In genomic region chrX:153477458-153477857, GRCh38 we compare ENCODE assay signal across 26 cellular contexts. TPM values are rescaled to one million over a fixed set of nuclear protein-coding genes. Genes with fewer than 3 reads are reported as not detected.
DNase-seq lines count a peak whose midpoint lies in the region; ATAC-seq and TF ChIP-seq lines count a peak whose summit lies in the region.
"Had no signal": no experiment of that assay in that cellular context is flagged by ENCODE, and none has a peak within 500 bp of the region (broad histone marks: within the 10 kb centered on the region; RNA-seq: fewer than 3 reads in every experiment).

No MANE protein-coding gene starts in this region.

- peak overlapping the region; percentile 91 for H3K27ac Mint-ChIP-seq in osteocyte (ENCODE audit: unreplicated experiment)
- H3K27ac Mint-ChIP-seq in endodermal cell: no peak overlapping the region
- H3K27ac Mint-ChIP-seq: activated CD4-positive, alpha-beta memory T cell treated with anti-CD3 and anti-CD28 coated beads, Interleukin-2, amount 10 ng/mL, durations not matched to agents 7 days and 5 days; activated naive CD8-positive, alpha-beta T cell treated with anti-CD3 and anti-CD28 coated beads, Interleukin-2, amount 50 U/mL, for 24 hours; CD4-positive, alpha-beta T cell; immature natural killer cell had no signal

- TF ChIP-seq POLR2A in right lobe of liver (IDR thresholded peaks at IDR 0.05): no peak
- no peak for TF ChIP-seq POLR2A in Peyer's patch (IDR thresholded peaks at IDR 0.05)

- DNase-seq in right lobe of liver (no peak), coronary artery (ENCODE audit: low spot score) (no peak), osteocyte (ENCODE audit: extremely low spot score, unreplicated experiment) (no peak), foreskin keratinocyte (no peak), T-helper 1 cell (no peak), endodermal cell (no peak), Peyer's patch (no peak)
- DNase-seq: activated CD4-positive, alpha-beta memory T cell treated with anti-CD3 and anti-CD28 coated beads, Interleukin-2, amount 10 ng/mL, durations not matched to agents 7 days and 5 days; activated gamma-delta T cell; activated naive CD8-positive, alpha-beta T cell treated with anti-CD3 and anti-CD28 coated beads, Interleukin-2, amount 50 U/mL, for 24 hours; CD4-positive, alpha-beta T cell; colonic mucosa; GDM1; head of caudate nucleus; immature natural killer cell; KG1; left lung; spleen; stimulated activated CD4-positive, alpha-beta T cell treated with anti-CD3 and anti-CD28 coated beads, Interleukin-4, amount 100 ng/mL, for 1 hour; stimulated activated naive CD4-positive, alpha-beta T cell had no signal

- no peaks in the 10 kb centered on the region for H3K9me3 ChIP-seq in liver (ENCODE audit: control insufficient read depth in 4 of 4, low read length in 3 of 4)
- H3K9me3 ChIP-seq in right lobe of liver: no peaks in the 10 kb centered on the region
- H3K9me3 ChIP-seq in endodermal cell (ENCODE audit: control insufficient read depth, low read length): no peaks in the 10 kb centered on the region
- H3K9me3 ChIP-seq in Peyer's patch: no peaks in the 10 kb centered on the region
- H3K9me3 ChIP-seq: colonic mucosa, HAP-1, left lung, prostate gland, spleen had no signal

- H3K4me3 Mint-ChIP-seq in osteocyte (ENCODE audit: unreplicated experiment) (no peak overlapping the region), endodermal cell (no peak overlapping the region)
- H3K4me3 Mint-ChIP-seq: activated CD4-positive, alpha-beta memory T cell treated with anti-CD3 and anti-CD28 coated beads, Interleukin-2, amount 10 ng/mL, durations not matched to agents 7 days and 5 days; activated naive CD8-positive, alpha-beta T cell treated with anti-CD3 and anti-CD28 coated beads, Interleukin-2, amount 50 U/mL, for 24 hours; brain; CD4-positive, alpha-beta T cell; immature natural killer cell had no signal

- H3K36me3 Mint-ChIP-seq in osteocyte (ENCODE audit: unreplicated experiment) (no peaks in the 10 kb centered on the region), endodermal cell (ENCODE audit: low read depth) (no peaks in the 10 kb centered on the region)
- H3K36me3 Mint-ChIP-seq: brain, immature natural killer cell had no signal

- H3K9me3 Mint-ChIP-seq in osteocyte (ENCODE audit: unreplicated experiment) (no peaks in the 10 kb centered on the region), endodermal cell (peaks cover 36% of the 10 kb centered on the region)
- H3K9me3 Mint-ChIP-seq: activated CD4-positive, alpha-beta memory T cell treated with anti-CD3 and anti-CD28 coated beads, Interleukin-2, amount 10 ng/mL, durations not matched to agents 7 days and 5 days; activated naive CD8-positive, alpha-beta T cell treated with anti-CD3 and anti-CD28 coated beads, Interleukin-2, amount 50 U/mL, for 24 hours; CD4-positive, alpha-beta T cell; immature natural killer cell had no signal

- no peaks in the 10 kb centered on the region for H3K27me3 Mint-ChIP-seq in osteocyte (ENCODE audit: unreplicated experiment)
- H3K27me3 Mint-ChIP-seq in endodermal cell (ENCODE audit: insufficient read depth): peaks cover 19% of the 10 kb centered on the region
- H3K27me3 Mint-ChIP-seq: activated naive CD8-positive, alpha-beta T cell treated with anti-CD3 and anti-CD28 coated beads, Interleukin-2, amount 50 U/mL, for 24 hours; CD4-positive, alpha-beta T cell had no signal

- intact Hi-C loops in right lobe of liver (cut with DNase I): no loop called here

- no peak for TF ChIP-seq CTCF in liver (IDR thresholded peaks at IDR 0.05; ENCODE audit: low read depth, low read length, missing input control)
- TF ChIP-seq CTCF in right lobe of liver (IDR thresholded peaks at IDR 0.05): no peak
- no peak for TF ChIP-seq CTCF in coronary artery (IDR thresholded peaks at IDR 0.05)
- TF ChIP-seq CTCF in osteocyte (IDR thresholded peaks at IDR 0.05): no peak
- TF ChIP-seq CTCF in foreskin keratinocyte (conservative IDR thresholded peaks at IDR 0.05): no peak
- no peak for TF ChIP-seq CTCF in endodermal cell (conservative IDR thresholded peaks at IDR 0.05)
- no peak for TF ChIP-seq CTCF in Peyer's patch (IDR thresholded peaks at IDR 0.05)

- H3K4me1 ChIP-seq in liver (ENCODE audit: control insufficient read depth in 4 of 4, insufficient read depth in 4 of 4, low read length in 3 of 4) (peaks cover 0 to 7% (median 0%) of the 10 kb centered on the region in 4 donors), right lobe of liver (no peaks in the 10 kb centered on the region), foreskin keratinocyte (no peaks in the 10 kb centered on the region), endodermal cell (ENCODE audit: control insufficient read depth, insufficient read depth, low read length) (no peaks in the 10 kb centered on the region), Peyer's patch (peaks cover 0 to 3% (median 0%) of the 10 kb centered on the region in 4 donors)
- H3K4me1 ChIP-seq: colonic mucosa, HAP-1, prostate gland had no signal

- TF ChIP-seq RAD21 in liver (IDR thresholded peaks at IDR 0.05): no peak

- H3K4me3 ChIP-seq in liver (ENCODE audit: low read depth in 1 of 3, low read length in 3 of 3) (no peak overlapping the region), right lobe of liver (no peak overlapping the region), coronary artery (no peak overlapping the region), endodermal cell (ENCODE audit: low read length) (no peak overlapping the region), Peyer's patch (no peak overlapping the region)
- H3K4me3 ChIP-seq: colonic mucosa, HAP-1, left lung, prostate gland, spleen had no signal

- H3K4me1 Mint-ChIP-seq in osteocyte (ENCODE audit: unreplicated experiment) (peaks cover 43% of the 10 kb centered on the region), endodermal cell (peaks cover 2% of the 10 kb centered on the region)

- ATAC-seq in right lobe of liver (no peak), foreskin keratinocyte (no peak)
- ATAC-seq: activated CD4-positive, CD25-positive, alpha-beta regulatory T cell treated with anti-CD3 and anti-CD28 coated beads, Interleukin-2, amount 50 U/mL, for 24 hours; activated naive CD8-positive, alpha-beta T cell treated with anti-CD3 and anti-CD28 coated beads, Interleukin-2, amount 50 U/mL, for 24 hours had no signal

- 64% methylated on average over 7 of the region's 7 CpGs for WGBS in liver
- 25% methylated on average over 2 of the region's 7 CpGs for WGBS in right lobe of liver (ENCODE audit: insufficient coverage, low coverage, low lambda C conversion rate, missing lambda C conversion rate)
- WGBS in endodermal cell (ENCODE audit: insufficient coverage in 1 of 2, insufficient read length in 1 of 2), 2 experiments: 86 to 87% methylated on average over 5 to 7 of the region's 7 CpGs

- H3K27ac ChIP-seq in liver (ENCODE audit: low read depth in 1 of 2, low read length in 2 of 2): peak overlapping the region; percentile 20 to 46
- H3K27ac ChIP-seq in right lobe of liver: no peak overlapping the region
- H3K27ac ChIP-seq in coronary artery: peak overlapping the region; percentile 78 to 91
- no peak overlapping the region for H3K27ac ChIP-seq in foreskin keratinocyte
- no peak overlapping the region for H3K27ac ChIP-seq in endodermal cell (ENCODE audit: low read depth, low read length)
- H3K27ac ChIP-seq in Peyer's patch: no peak overlapping the region
- H3K27ac ChIP-seq: colonic mucosa, prostate gland had no signal

- H3K36me3 ChIP-seq in liver (ENCODE audit: control insufficient read depth in 4 of 4, insufficient read depth in 3 of 4, low read depth in 1 of 4, low read length in 3 of 4): no peaks in the 10 kb centered on the region
- H3K36me3 ChIP-seq in right lobe of liver: no peaks in the 10 kb centered on the region
- H3K36me3 ChIP-seq in endodermal cell (ENCODE audit: control insufficient read depth, insufficient read depth, low read length): no peaks in the 10 kb centered on the region
- H3K36me3 ChIP-seq in Peyer's patch: no peaks in the 10 kb centered on the region
- H3K36me3 ChIP-seq: colonic mucosa, HAP-1, left lung, prostate gland, spleen had no signal

- H3K9ac ChIP-seq in liver (ENCODE audit: low read depth in 1 of 2, low read length in 2 of 2): no peak overlapping the region
- H3K9ac ChIP-seq in endodermal cell (ENCODE audit: extremely low read depth, low read length, poor library complexity, severe bottlenecking): no peak overlapping the region

- no peaks in the 10 kb centered on the region for H3K27me3 ChIP-seq in liver (ENCODE audit: control insufficient read depth in 4 of 4, insufficient read depth in 4 of 4, low read length in 3 of 4)
- H3K27me3 ChIP-seq in right lobe of liver: no peaks in the 10 kb centered on the region
- H3K27me3 ChIP-seq in foreskin keratinocyte: no peaks in the 10 kb centered on the region
- peaks cover 9% of the 10 kb centered on the region for H3K27me3 ChIP-seq in endodermal cell (ENCODE audit: control insufficient read depth, insufficient read depth, low read length, poor library complexity, severe bottlenecking)
- no peaks in the 10 kb centered on the region for H3K27me3 ChIP-seq in Peyer's patch
- H3K27me3 ChIP-seq: colonic mucosa had no signal

RNA-seq across cellular contexts. Expression of gene HAUS7, which starts 7.1 kb away (rescaled TPM):
- total RNA-seq in liver (1 to 10 TPM; 7.0 to 7.2 TPM), right lobe of liver (10 to 100 TPM in 1 of 6 experiments, 1 to 10 TPM in 5; 5.6 to 14.9 (median 8.8) TPM), osteocyte (55.7 and 60.3 TPM in 2 replicates), foreskin keratinocyte (31.8 and 39.0 TPM in 2 replicates), endodermal cell (10 to 100 TPM; 28.7 to 30.9 TPM), Peyer's patch (100 to 1,000 TPM in 1 of 4 donors, 10 to 100 TPM in 2, 1 to 10 TPM in 1; 8.2 to 156 (median 16.0) TPM)
- polyA plus RNA-seq in liver (1 to 10 TPM; 8.4 to 8.9 TPM), foreskin keratinocyte (41.6 and 42.5 TPM in 2 replicates)
- polyA plus RNA-seq in endodermal cell (2013, experiment 1 of 2): 22.3 TPM
- polyA plus RNA-seq in endodermal cell (2013, experiment 2 of 2): 18.2 TPM

RNA-seq across cellular contexts. Expression of gene BGN, which starts 17.3 kb away (rescaled TPM):
- 10 to 100 TPM; 11.7 to 30.7 TPM for total RNA-seq in liver
- polyA plus RNA-seq in liver: 100 to 1,000 TPM in 1 of 2 donors, 10 to 100 TPM in 1; 58.8 to 131 TPM
- total RNA-seq in right lobe of liver: 100 to 1,000 TPM in 4 of 6 experiments, 10 to 100 TPM in 2; 57.0 to 161 (median 122) TPM
- total RNA-seq in osteocyte: 1,581 and 1,633 TPM in 2 replicates
- total RNA-seq in foreskin keratinocyte: 0.07 and 0.48 TPM in 2 replicates
- polyA plus RNA-seq in foreskin keratinocyte: 0.10 and 0.12 TPM in 2 replicates
- 1 to 10 TPM; 1.2 to 1.6 TPM for total RNA-seq in endodermal cell
- polyA plus RNA-seq in endodermal cell (2013, experiment 1 of 2): 19.2 TPM
- 20.4 TPM for polyA plus RNA-seq in endodermal cell (2013, experiment 2 of 2)
- total RNA-seq in Peyer's patch: 10 to 100 TPM in 3 of 4 donors, 1 to 10 TPM in 1; 2.5 to 28.9 (median 11.7) TPM
- total RNA-seq: activated CD4-positive, alpha-beta memory T cell treated with anti-CD3 and anti-CD28 coated beads, Interleukin-2, amount 10 ng/mL, durations not matched to agents 7 days and 5 days; CD4-positive, alpha-beta T cell had no signal
- polyA plus RNA-seq: immature natural killer cell had no signal

RNA-seq across cellular contexts. Expression of gene TREX2, which starts 31.6 kb away (rescaled TPM):
- 1 to 10 TPM; 1.2 to 1.3 TPM for total RNA-seq in liver
- polyA plus RNA-seq in liver: under 1 TPM in 1 of 2 donors, not detected in 1; 0.13 TPM
- total RNA-seq in right lobe of liver: under 1 TPM in 4 of 6 experiments, not detected in 2; 0.18 to 0.46 (median 0.23) TPM
- total RNA-seq in osteocyte: 2.5 TPM in 2 replicates
- 0.74 and 0.85 TPM in 2 replicates for total RNA-seq in foreskin keratinocyte
- 0.57 and 0.71 TPM in 2 replicates for polyA plus RNA-seq in foreskin keratinocyte
- total RNA-seq in endodermal cell: under 1 TPM; 0.35 to 0.70 TPM
- not detected for polyA plus RNA-seq in endodermal cell (2013, experiment 1 of 2)
- not detected for polyA plus RNA-seq in endodermal cell (2013, experiment 2 of 2)
- 1 to 10 TPM in 3 of 4 donors, not detected in 1; 1.1 to 3.1 (median 3.0) TPM for total RNA-seq in Peyer's patch

RNA-seq across cellular contexts. Expression of gene ATP2B3, which starts 40.0 kb away (rescaled TPM):
- not detected for total RNA-seq in liver
- not detected for polyA plus RNA-seq in liver
- under 1 TPM in 1 of 6 experiments, not detected in 5; 0.07 TPM for total RNA-seq in right lobe of liver
- 0.21 and 0.39 TPM in 2 replicates for total RNA-seq in osteocyte
- total RNA-seq in foreskin keratinocyte: not detected in 2 replicates
- not detected in 2 replicates for polyA plus RNA-seq in foreskin keratinocyte
- not detected for total RNA-seq in endodermal cell
- 0.39 TPM for polyA plus RNA-seq in endodermal cell (2013, experiment 1 of 2)
- polyA plus RNA-seq in endodermal cell (2013, experiment 2 of 2): 0.37 TPM
- total RNA-seq in Peyer's patch: not detected
- total RNA-seq: activated CD4-positive, alpha-beta memory T cell treated with anti-CD3 and anti-CD28 coated beads, Interleukin-2, amount 10 ng/mL, durations not matched to agents 7 days and 5 days; CD4-positive, alpha-beta T cell; HT1080; left lung had no signal
- polyA plus RNA-seq: immature natural killer cell, spleen had no signal

Comparison
In these comparisons a context has a peak if more than half of its experiments do, and no peak if none do; other contexts are left out.
1. H3K27ac ChIP-seq: peak in liver (2 of 2) and coronary artery (2 of 2); none in right lobe of liver (0 of 3), foreskin keratinocyte (single experiment), endodermal cell (single experiment) and Peyer's patch (0 of 4).